8 cellular contexts compared by ENCODE assay signal in the genomic region with DNA sequence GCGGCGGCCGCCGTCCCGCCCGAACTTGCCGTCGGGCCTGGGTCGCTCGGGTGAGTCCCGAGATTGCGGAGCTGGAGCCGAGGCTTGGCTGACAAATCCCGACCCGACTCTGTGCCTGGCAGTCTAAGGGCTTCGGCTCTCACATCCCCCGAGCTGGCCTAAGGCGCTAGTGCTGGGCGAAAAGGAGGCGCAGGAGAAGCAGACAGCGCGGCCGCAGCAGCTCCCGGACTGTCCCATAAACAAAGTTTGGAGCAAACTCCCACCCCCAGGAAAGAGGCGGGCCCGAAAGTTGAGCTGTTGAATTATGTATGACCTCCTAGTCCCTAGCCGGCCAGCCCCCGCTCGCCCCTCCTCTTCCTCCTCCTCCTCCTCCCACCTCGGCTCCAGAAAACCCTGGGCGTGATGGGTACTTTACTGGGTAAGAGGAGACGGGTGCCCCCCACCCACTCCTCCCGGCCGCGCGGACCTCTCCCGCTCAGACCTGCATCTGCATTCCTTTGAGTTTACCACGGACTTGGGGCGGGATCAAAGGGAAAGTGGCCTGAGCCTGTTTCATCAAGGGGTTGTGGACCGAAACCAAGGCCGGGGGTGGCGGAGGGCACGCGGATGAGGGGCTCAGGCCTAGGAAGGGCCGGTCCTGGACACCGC. TPM values are rescaled to one million over a fixed set of nuclear protein-coding genes. Genes with fewer than 3 reads are reported as not detected.
DNase-seq lines count a peak whose midpoint lies in the region; ATAC-seq and TF ChIP-seq lines count a peak whose summit lies in the region.

Gene WWTR1, minus strand, starts transcription at position 230 of the 648 bp plus-strand sequence. CDS start 719 bp downstream, outside the sequence.

- H3K27ac Mint-ChIP-seq in activated naive CD4-positive, alpha-beta T cell treated with anti-CD3 and anti-CD28 coated beads, Interleukin-2, amount 10 ng/mL, durations not matched to agents 7 days and 5 days, result no peak within 1 kb of the TSS
- no peak within 1 kb of the TSS for H3K27ac Mint-ChIP-seq in natural killer cell

- no peaks in the 10 kb centered on the region for H3K36me3 Mint-ChIP-seq in activated naive CD4-positive, alpha-beta T cell treated with anti-CD3 and anti-CD28 coated beads, Interleukin-2, amount 10 ng/mL, durations not matched to agents 7 days and 5 days
- no peaks in the 10 kb centered on the region for H3K36me3 Mint-ChIP-seq in natural killer cell

- no peaks in the 10 kb centered on the region for H3K27me3 ChIP-seq in foreskin keratinocyte

- H3K27ac ChIP-seq in foreskin keratinocyte, result peak within 1 kb of the TSS; percentile 91

- H3K4me3 ChIP-seq in AG04449 (ENCODE audit: low read depth, low read length), result peak within 1 kb of the TSS; percentile 93

- ATAC-seq in GM18517 (IDR thresholded peaks at IDR 0.05; ENCODE audit: unreplicated experiment) (peak; percentile 51), HG02885 (IDR thresholded peaks at IDR 0.05; ENCODE audit: poor library complexity, unreplicated experiment) (peak; percentile 72), foreskin keratinocyte (peak; percentile 79), natural killer cell (peak; percentile 33 to 44 (median 36))

- peak within 1 kb of the TSS; percentile 76 for H3K4me3 Mint-ChIP-seq in activated naive CD4-positive, alpha-beta T cell treated with anti-CD3 and anti-CD28 coated beads, Interleukin-2, amount 10 ng/mL, durations not matched to agents 7 days and 5 days
- peak within 1 kb of the TSS; percentile 80 for H3K4me3 Mint-ChIP-seq in natural killer cell

- H3K4me1 Mint-ChIP-seq in activated naive CD4-positive, alpha-beta T cell treated with anti-CD3 and anti-CD28 coated beads, Interleukin-2, amount 10 ng/mL, durations not matched to agents 7 days and 5 days, result peaks cover 10% of the 10 kb centered on the region
- peaks cover 12 to 20% of the 10 kb centered on the region in 2 donors for H3K4me1 Mint-ChIP-seq in natural killer cell

- TF ChIP-seq CTCF in AG04449 (IDR thresholded peaks at IDR 0.05; ENCODE audit: insufficient read depth, low read length, missing control alignments) (no peak), foreskin keratinocyte (conservative IDR thresholded peaks at IDR 0.05) (no peak), natural killer cell (IDR thresholded peaks at IDR 0.05) (no peak)

- CTCF ChIA-PET in AG04449 (lab: Yijun Ruan, JAX), result interaction anchor here (1.1 to 3.1 kb wide), 10 partner anchors 9 to 156 kb away, joined by 3 to 15 read pairs (median 6); no protein-coding TSS in a partner anchor
- CTCF ChIA-PET in activated naive CD4-positive, alpha-beta T cell treated with anti-CD3 and anti-CD28 coated beads, Interleukin-2, amount 10 ng/mL, durations not matched to agents 7 days and 5 days (lab: Charles Lee), result interaction anchor here (1.0 to 7.3 kb wide), 5 partner anchors 59 to 95 kb away, joined by 3 to 34 read pairs (median 5); no protein-coding TSS in a partner anchor

- POLR2A ChIA-PET in AG04449 (lab: Yijun Ruan, JAX), result interaction anchor here (0.6 to 3.7 kb wide), 29 partner anchors 10 to 192 kb away, joined by 3 to 26 read pairs (median 4); partner anchors contain the start of gene RNF13

- peaks cover 3% of the 10 kb centered on the region for H3K4me1 ChIP-seq in foreskin keratinocyte

- DNase-seq in AG04449 (ENCODE audit: low read depth, low spot score) (peak; percentile 79), NCI-H524 treated with DMSO at 0.1 percent for 48 hours (lab: John Stamatoyannopoulos, UW) (peak; percentile 55), foreskin keratinocyte (peak; percentile 87 to 93), natural killer cell (no peak), ureter (ENCODE audit: low spot score) (peak; percentile 97)
- peak; percentile 41 for DNase-seq in activated naive CD4-positive, alpha-beta T cell treated with anti-CD3 and anti-CD28 coated beads, Interleukin-2, amount 10 ng/mL, durations not matched to agents 7 days and 5 days

- H3K9me3 Mint-ChIP-seq in activated naive CD4-positive, alpha-beta T cell treated with anti-CD3 and anti-CD28 coated beads, Interleukin-2, amount 10 ng/mL, durations not matched to agents 7 days and 5 days, result no peaks in the 10 kb centered on the region
- no peaks in the 10 kb centered on the region for H3K9me3 Mint-ChIP-seq in natural killer cell

- H3K27me3 Mint-ChIP-seq in activated naive CD4-positive, alpha-beta T cell treated with anti-CD3 and anti-CD28 coated beads, Interleukin-2, amount 10 ng/mL, durations not matched to agents 7 days and 5 days, result peaks cover 69% of the 10 kb centered on the region
- H3K27me3 Mint-ChIP-seq in natural killer cell (ENCODE audit: low read depth in 2 of 2), result peaks cover 39 to 58% of the 10 kb centered on the region in 2 donors

- intact Hi-C loops in natural killer cell (cut with micrococcal nuclease), result no loop called here

RNA-seq across cellular contexts. Expression of gene WWTR1, which starts in this region (rescaled TPM):
- total RNA-seq in foreskin keratinocyte (14.8 and 23.6 TPM in 2 replicates), natural killer cell (1 to 10 TPM in 1 of 3 donors, under 1 TPM in 2; 0.72 to 1.1 (median 0.73) TPM), ureter (67.1 TPM)
- polyA plus RNA-seq in foreskin keratinocyte, result 7.2 and 12.6 TPM in 2 replicates
